ENCODE assay signal across 1 cellular context in genomic region chr12:124993568-124994434, GRCh38.
TF ChIP-seq lines count a peak whose summit lies in the region.

TSS of gene BRI3BP (plus strand) at chr12:124993645. CDS start at chr12:124993791, 146 bp downstream.

TF ChIP-seq in HepG2, 621 proteins besides CTCF, POLR2A, EP300 and RAD21 (continued from another document):
- TF ChIP-seq REST (IDR thresholded peaks at IDR 0.05; ENCODE audit: borderline replicate concordance in 1 of 2, low read depth in 1 of 2, low read length in 2 of 2) (no peak), ZFP62 (CRISPR knock-in tag; IDR thresholded peaks at IDR 0.05) (no peak), REPIN1 (CRISPR knock-in tag; IDR thresholded peaks at IDR 0.05; ENCODE audit: borderline replicate concordance, low read depth) (no peak), CREM (IDR thresholded peaks at IDR 0.05) (no peak), CREM (CRISPR knock-in tag; IDR thresholded peaks at IDR 0.05) (no peak), IRF1 (CRISPR knock-in tag; IDR thresholded peaks at IDR 0.05; ENCODE audit: low read depth) (no peak)
